In genomic region chr16:22726868-22727267, GRCh38 we compare ENCODE assay signal across 19 cellular contexts.
DNase-seq lines count a peak whose midpoint lies in the region; ATAC-seq, FAIRE-seq and TF ChIP-seq lines count a peak whose summit lies in the region.
"Had no signal": no experiment of that assay in that cellular context is flagged by ENCODE, and none has a peak within 500 bp of the region (broad histone marks: within the 10 kb centered on the region; RNA-seq: fewer than 3 reads in every experiment).

No MANE protein-coding gene starts in this region.

- H3K4me3 ChIP-seq in HEK293 (ENCODE audit: low read depth, low read length) (no peak overlapping the region), A673 (ENCODE audit: low read depth, low read length, poor library complexity, severe bottlenecking) (no peak overlapping the region)
- H3K4me3 ChIP-seq: Peyer's patch, SK-N-MC had no signal

- H3K9me3 ChIP-seq in HEK293 (ENCODE audit: control insufficient read depth, insufficient read depth, low read depth, low read length) (no peaks in the 10 kb centered on the region), A673 (ENCODE audit: low read depth, low read length, poor library complexity, severe bottlenecking) (no peaks in the 10 kb centered on the region)
- H3K9me3 ChIP-seq: BE2C, Caco-2 had no signal

- TF ChIP-seq CTCF in HEK293 (tag by site-specific recombination; IDR thresholded peaks at IDR 0.05) (no peak), A673 (conservative IDR thresholded peaks at IDR 0.05; ENCODE audit: low read depth, low read length) (no peak)

- CTCF ChIA-PET in HEK293 (lab: Yijun Ruan, JAX) (no interaction called here), A673 (lab: Charles Lee) (no interaction called here)

- no peak overlapping the region for H3K27ac ChIP-seq in HEK293 (ENCODE audit: extremely low read depth, low read depth, low read length)
- H3K27ac ChIP-seq in A673 (ENCODE audit: low read depth, low read length, poor library complexity, severe bottlenecking) = no peak overlapping the region
- H3K27ac ChIP-seq: Peyer's patch, SK-N-MC had no signal

- intact Hi-C loops in A673 (cut with micrococcal nuclease; ENCODE audit: unreplicated experiment) = no loop called here

- peak; percentile 27 for FAIRE-seq in urothelium cell line (lab: Jason Lieb, UNC)

- POLR2A ChIA-PET in HEK293 (lab: Yijun Ruan, JAX) = no interaction called here
- POLR2A ChIA-PET in A673 (lab: Charles Lee; ENCODE audit: low non-redundant PET) = no interaction called here

- H3K27me3 ChIP-seq in A673 (replicated peaks; ENCODE audit: insufficient read depth, low read depth, low read length, poor library complexity) = peaks cover 14% of the 10 kb centered on the region
- H3K27me3 ChIP-seq: BE2C, Peyer's patch had no signal

- DNase-seq in NCI-H510A treated with DMSO at 0.1 percent for 48 hours (lab: John Stamatoyannopoulos, UW) (peak; percentile 55), NCI-H510A (lab: John Stamatoyannopoulos, UW) (no peak), RPMI7951 (ENCODE audit: low read depth) (peak; percentile 3), urothelium cell line (ENCODE audit: low spot score) (no peak), NCI-H1694 treated with DMSO at 0.1 percent for 48 hours (lab: John Stamatoyannopoulos, UW) (no peak), A673 (ENCODE audit: low spot score) (no peak)
- DNase-seq: BE2C; Caco-2; CD4-positive, CD25-positive, alpha-beta regulatory T cell; DMS79 treated with DMSO at 0.1 percent for 48 hours; NCI-H1105; NCI-H1694; NCI-H226; Peyer's patch; Right ventricle myocardium superior; T-helper 1 cell had no signal

- no peaks in the 10 kb centered on the region for H3K36me3 ChIP-seq in HEK293 (ENCODE audit: control insufficient read depth in 2 of 2, insufficient read depth in 1 of 2, low read length in 2 of 2)
- H3K36me3 ChIP-seq in A673 (ENCODE audit: insufficient read depth, low read length, poor library complexity, severe bottlenecking) = no peaks in the 10 kb centered on the region
- H3K36me3 ChIP-seq: BE2C, Peyer's patch had no signal

- no TSS peak for BruUV-seq in A673 (replicated peaks; lab: Mats Ljungman, UMichigan)

- no peak for ATAC-seq in GM19351 (IDR thresholded peaks at IDR 0.05; ENCODE audit: unreplicated experiment)

- peaks cover 11% of the 10 kb centered on the region for H3K4me1 ChIP-seq in HEK293 (ENCODE audit: control insufficient read depth, insufficient read depth, low read length)
- H3K4me1 ChIP-seq in A673 (ENCODE audit: insufficient read depth, low read length, poor library complexity, severe bottlenecking) = no peaks in the 10 kb centered on the region
- H3K4me1 ChIP-seq: Caco-2, Peyer's patch had no signal

TF ChIP-seq in HEK293, 187 proteins besides CTCF, POLR2A, EP300 and RAD21:
- no peak for TF ChIP-seq ZBTB7A (tag by site-specific recombination; IDR thresholded peaks at IDR 0.05; ENCODE audit: low read depth)
- TF ChIP-seq ZNF843 (tag by site-specific recombination; IDR thresholded peaks at IDR 0.05) = no peak
- TF ChIP-seq ZNF366 (tag by site-specific recombination; conservative IDR thresholded peaks at IDR 0.05) = no peak
- TF ChIP-seq ZNF76 (tag by site-specific recombination; IDR thresholded peaks at IDR 0.05; ENCODE audit: borderline replicate concordance, low read depth) = peak; percentile 63
- TF ChIP-seq ZNF701 (tag by site-specific recombination; IDR thresholded peaks at IDR 0.05) = no peak
- TF ChIP-seq ZNF629 (tag by site-specific recombination; IDR thresholded peaks at IDR 0.05) = peak; percentile 54
- TF ChIP-seq INSM2 (tag by site-specific recombination; IDR thresholded peaks at IDR 0.05) = no peak
- TF ChIP-seq ZNF140 (tag by site-specific recombination; IDR thresholded peaks at IDR 0.05) = no peak
- TF ChIP-seq ZNF280C (tag by site-specific recombination; IDR thresholded peaks at IDR 0.05) = no peak
- TF ChIP-seq ZNF202 (tag by site-specific recombination; IDR thresholded peaks at IDR 0.05; ENCODE audit: borderline replicate concordance) = no peak
- TF ChIP-seq ZBTB21 (tag by site-specific recombination; IDR thresholded peaks at IDR 0.05) = no peak
- no peak for TF ChIP-seq PRDM2 (tag by site-specific recombination; IDR thresholded peaks at IDR 0.05; ENCODE audit: borderline replicate concordance)
TF ChIP-seq in HEK293: peak in this region for 2.

Comparison
In these comparisons a context has a peak if more than half of its experiments do, and no peak if none do; other contexts are left out.
1. DNase-seq: peak in NCI-H510A treated with DMSO at 0.1 percent for 48 hours (single experiment) and RPMI7951 (single experiment); none in NCI-H510A (single experiment), urothelium cell line (single experiment), NCI-H1694 treated with DMSO at 0.1 percent for 48 hours (single experiment) and A673 (single experiment).